ENCODE assay signal across 8 cellular contexts in genomic region chr9:19174127-19174921, GRCh38. TPM values are rescaled to one million over a fixed set of nuclear protein-coding genes. Genes with fewer than 3 reads are reported as not detected.
DNase-seq lines count a peak whose midpoint lies in the region; ATAC-seq, FAIRE-seq and TF ChIP-seq lines count a peak whose summit lies in the region.

No MANE protein-coding gene starts in this region.

- no peak overlapping the region for H3K27ac ChIP-seq in upper lobe of right lung

- H3K4me1 ChIP-seq in upper lobe of right lung: peaks cover 25% of the 10 kb centered on the region

- DNase-seq in D721Med (ENCODE audit: insufficient read length, low spot score) (no peak), NCI-H2196 treated with DMSO at 0.1 percent for 48 hours (lab: John Stamatoyannopoulos, UW; ENCODE audit: unreplicated experiment) (peak; percentile 48), epithelial cell of esophagus (ENCODE audit: low read depth) (peak; percentile 90), myocyte (ENCODE audit: low read depth) (peak; percentile 82), upper lobe of right lung (peak; percentile 63)
- DNase-seq in activated CD4-positive, alpha-beta T cell treated with anti-CD3 and anti-CD28 coated beads, Interleukin-2, amount 10 ng/mL, durations not matched to agents 7 days and 5 days: peak; percentile 41

- no peaks in the 10 kb centered on the region for H3K27me3 ChIP-seq in upper lobe of right lung

- peaks cover 34% of the 10 kb centered on the region for H3K4me1 Mint-ChIP-seq in activated CD4-positive, alpha-beta T cell treated with anti-CD3 and anti-CD28 coated beads, Interleukin-2, amount 10 ng/mL, durations not matched to agents 7 days and 5 days

- H3K27ac Mint-ChIP-seq in activated CD4-positive, alpha-beta T cell treated with anti-CD3 and anti-CD28 coated beads, Interleukin-2, amount 10 ng/mL, durations not matched to agents 7 days and 5 days: peak overlapping the region; percentile 62

- no peaks in the 10 kb centered on the region for H3K9me3 Mint-ChIP-seq in activated CD4-positive, alpha-beta T cell treated with anti-CD3 and anti-CD28 coated beads, Interleukin-2, amount 10 ng/mL, durations not matched to agents 7 days and 5 days

- H3K4me3 ChIP-seq in epithelial cell of esophagus (ENCODE audit: low read length) (no peak overlapping the region), upper lobe of right lung (no peak overlapping the region)

- H3K9me3 ChIP-seq in upper lobe of right lung: no peaks in the 10 kb centered on the region

- H3K4me3 Mint-ChIP-seq in activated CD4-positive, alpha-beta T cell treated with anti-CD3 and anti-CD28 coated beads, Interleukin-2, amount 10 ng/mL, durations not matched to agents 7 days and 5 days: no peak overlapping the region

- intact Hi-C loops in upper lobe of right lung (cut with DNase I): no loop called here

- H3K27me3 Mint-ChIP-seq in activated CD4-positive, alpha-beta T cell treated with anti-CD3 and anti-CD28 coated beads, Interleukin-2, amount 10 ng/mL, durations not matched to agents 7 days and 5 days: no peaks in the 10 kb centered on the region

- ATAC-seq in GM19328 (IDR thresholded peaks at IDR 0.05; ENCODE audit: unreplicated experiment) (peak; percentile 95), HG03139 (IDR thresholded peaks at IDR 0.05; ENCODE audit: unreplicated experiment) (peak; percentile 98), upper lobe of right lung (peak; percentile 93)

- CTCF ChIA-PET in activated CD4-positive, alpha-beta T cell treated with anti-CD3 and anti-CD28 coated beads, Interleukin-2, amount 10 ng/mL, durations not matched to agents 7 days and 5 days (lab: Charles Lee): interaction anchor here (0.6 to 2.5 kb wide), 22 partner anchors 8 to 1853 kb away, joined by 3 to 14 read pairs (median 4); partner anchors contain the start of gene RRAGA

- peak; percentile 71 for TF ChIP-seq CTCF in D721Med (IDR thresholded peaks at IDR 0.05; ENCODE audit: insufficient read depth, missing control alignments)
- peak; percentile 63 for TF ChIP-seq CTCF in epithelial cell of esophagus (IDR thresholded peaks at IDR 0.05; ENCODE audit: insufficient read depth, low read depth, low read length, missing control alignments)
- peak; percentile 61 for TF ChIP-seq CTCF in upper lobe of right lung (IDR thresholded peaks at IDR 0.05)

- no peaks in the 10 kb centered on the region for H3K36me3 ChIP-seq in upper lobe of right lung

- POLR2A ChIA-PET in activated CD4-positive, alpha-beta T cell treated with anti-CD3 and anti-CD28 coated beads, Interleukin-2, amount 10 ng/mL, durations not matched to agents 7 days and 5 days (lab: Charles Lee): interaction anchor here (0.5 to 0.6 kb wide), 2 partner anchors 38 to 46 kb away, joined by 3 read pairs; no protein-coding TSS in a partner anchor

- peak; percentile 56 for FAIRE-seq in D721Med (lab: Jason Lieb, UNC)

- H3K36me3 Mint-ChIP-seq in activated CD4-positive, alpha-beta T cell treated with anti-CD3 and anti-CD28 coated beads, Interleukin-2, amount 10 ng/mL, durations not matched to agents 7 days and 5 days (ENCODE audit: low read depth): no peaks in the 10 kb centered on the region

RNA-seq across cellular contexts. Expression of gene PLIN2, which starts 47.0 kb away (rescaled TPM):
- 10 to 100 TPM; 55.4 to 60.4 TPM for total RNA-seq in activated CD4-positive, alpha-beta T cell treated with anti-CD3 and anti-CD28 coated beads, Interleukin-2, amount 10 ng/mL, durations not matched to agents 7 days and 5 days
- total RNA-seq in myocyte (27.4 and 43.5 TPM in 2 replicates), upper lobe of right lung (231 TPM)
- polyA plus RNA-seq in myocyte (2012): 18.8 TPM

RNA-seq across cellular contexts. Expression of gene DENND4C, which starts 56.2 kb away (rescaled TPM):
- total RNA-seq in activated CD4-positive, alpha-beta T cell treated with anti-CD3 and anti-CD28 coated beads, Interleukin-2, amount 10 ng/mL, durations not matched to agents 7 days and 5 days: 10 to 100 TPM; 37.6 to 42.7 TPM
- total RNA-seq in myocyte: 24.9 and 31.3 TPM in 2 replicates
- polyA plus RNA-seq in myocyte (2012): 6.4 TPM
- total RNA-seq in upper lobe of right lung: 105 TPM
